23 cellular contexts compared by ENCODE assay signal in the genomic region with DNA sequence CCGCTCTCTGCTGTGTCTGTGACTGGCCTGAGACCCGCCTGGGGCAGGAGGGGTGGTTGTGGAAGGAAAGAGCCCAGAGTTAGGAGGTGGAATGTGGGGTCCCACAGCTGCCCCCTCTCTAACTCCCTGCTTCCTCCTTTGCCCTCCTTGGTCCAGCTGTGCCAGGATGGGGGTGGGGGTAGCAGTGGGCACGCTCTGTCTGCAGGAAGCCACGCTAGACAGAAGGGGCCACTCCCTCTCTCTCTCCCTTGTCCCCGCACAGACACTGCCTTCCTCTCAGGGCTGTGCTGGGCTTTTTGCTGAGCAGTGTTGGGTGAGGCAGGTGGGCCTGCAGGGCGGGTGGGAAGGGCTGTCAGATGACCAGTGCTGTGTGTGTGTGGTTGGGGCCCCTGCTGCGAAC. TPM values are rescaled to one million over a fixed set of nuclear protein-coding genes. Genes with fewer than 3 reads are reported as not detected.
A peak's percentile ranks its signal among the peaks of the same experiment; 100 is the strongest.
DNase-seq lines count a peak whose midpoint lies in the region; ATAC-seq and TF ChIP-seq lines count a peak whose summit lies in the region.
"Had no signal": no experiment of that assay in that cellular context is flagged by ENCODE, and none has a peak within 500 bp of the region (broad histone marks: within the 10 kb centered on the region; RNA-seq: fewer than 3 reads in every experiment).

No MANE protein-coding gene starts in this region.

- H3K27ac ChIP-seq in caudate nucleus (ENCODE audit: low read depth, low read length) (peak overlapping the region; percentile 97), gastroesophageal sphincter (peak overlapping the region in 3 of 4 donors; percentile 15 to 67 (median 57)), sigmoid colon (peak overlapping the region; percentile 41 to 65 (median 52))
- H3K27ac ChIP-seq: A549, GM23248 had no signal

- no peak for TF ChIP-seq POLR2A in gastroesophageal sphincter (IDR thresholded peaks at IDR 0.05)
- no peak for TF ChIP-seq POLR2A in sigmoid colon (IDR thresholded peaks at IDR 0.05)

- no peak for TF ChIP-seq CTCF in Loucy (conservative IDR thresholded peaks at IDR 0.05; ENCODE audit: low read length)
- TF ChIP-seq CTCF in gastroesophageal sphincter (IDR thresholded peaks at IDR 0.05) = no peak
- no peak for TF ChIP-seq CTCF in sigmoid colon (IDR thresholded peaks at IDR 0.05)

- no CpG with 5 or more reads among the region's 7 CpGs for WGBS in gastroesophageal sphincter (ENCODE audit: low coverage in 1 of 2), 2 donors
- WGBS in sigmoid colon, 2 donors = 78 to 92% methylated on average over 7 of the region's 7 CpGs

- no peak overlapping the region for H2AFZ ChIP-seq in Loucy (ENCODE audit: low read length)
- H2AFZ ChIP-seq: GM23248 had no signal

- H3K9ac ChIP-seq in Loucy (ENCODE audit: low read depth, low read length, poor library complexity, severe bottlenecking) = peak overlapping the region; percentile 56
- H3K9ac ChIP-seq: GM23248 had no signal

- no peak for TF ChIP-seq EP300 in gastroesophageal sphincter (IDR thresholded peaks at IDR 0.05)
- TF ChIP-seq EP300 in sigmoid colon (IDR thresholded peaks at IDR 0.05) = no peak

- no peaks in the 10 kb centered on the region for H3F3A ChIP-seq in Loucy (ENCODE audit: low read depth)

- no peaks in the 10 kb centered on the region for H3K9me2 ChIP-seq in Loucy (replicated peaks; ENCODE audit: low read depth, low read length)

- peak in 1 of 61 donors; percentile 63 for DNase-seq in caudate nucleus (lab: John Stamatoyannopoulos, UW)
- no peak for DNase-seq in sigmoid colon
- no peak for DNase-seq in NCI-H1105 treated with DMSO at 0.1 percent for 48 hours (lab: John Stamatoyannopoulos, UW)
- DNase-seq in SW480 (ENCODE audit: low spot score) = no peak
- no peak for DNase-seq in NCI-H1092 treated with DMSO at 0.1 percent for 48 hours (lab: John Stamatoyannopoulos, UW)
- DNase-seq: BE2C; Caco-2; CD4-positive, alpha-beta memory T cell; DMS 273 treated with DMSO at 0.1 percent for 48 hours; DMS79 treated with DMSO at 0.1 percent for 48 hours; GM23248; KG1; NCI-H1694; NCI-H2081; NCI-H2171 treated with DMSO at 0.1 percent for 48 hours; NCI-H446; NCI-H526; Right ventricle myocardium superior had no signal

- H4K20me1 ChIP-seq in Loucy (ENCODE audit: insufficient read depth, low read length, poor library complexity, severe bottlenecking) = no peaks in the 10 kb centered on the region

- H3K4me3 ChIP-seq in Loucy (ENCODE audit: low read length, poor library complexity, severe bottlenecking) (no peak overlapping the region), gastroesophageal sphincter (peak overlapping the region in 1 of 2 donors; percentile 33), sigmoid colon (peak overlapping the region in 3 of 4 donors; percentile 20 to 30 (median 27))
- H3K4me3 ChIP-seq: A549, GM23248, HAP-1 had no signal

- no peaks in the 10 kb centered on the region for H3K9me3 ChIP-seq in Loucy (ENCODE audit: insufficient read depth, low read depth, low read length)
- H3K9me3 ChIP-seq in gastroesophageal sphincter = no peaks in the 10 kb centered on the region
- no peaks in the 10 kb centered on the region for H3K9me3 ChIP-seq in sigmoid colon
- H3K9me3 ChIP-seq: A549, BE2C, Caco-2, HAP-1 had no signal

- H3K36me3 ChIP-seq in Loucy (ENCODE audit: insufficient read depth, low read length) (no peaks in the 10 kb centered on the region), gastroesophageal sphincter (peaks cover 0 to 27% of the 10 kb centered on the region in 2 donors), sigmoid colon (no peaks in the 10 kb centered on the region)
- H3K36me3 ChIP-seq: BE2C, HAP-1 had no signal

- ATAC-seq in gastroesophageal sphincter (no peak), GM18511 (IDR thresholded peaks at IDR 0.05; ENCODE audit: unreplicated experiment) (no peak)
- ATAC-seq: A549 had no signal

- intact Hi-C loops in sigmoid colon (cut with DNase I) = no loop called here

- H3K79me2 ChIP-seq in Loucy (ENCODE audit: insufficient read depth, low read length) = no peaks in the 10 kb centered on the region

- H3K4me2 ChIP-seq in Loucy (ENCODE audit: low read depth, low read length, poor library complexity, severe bottlenecking) = no peak overlapping the region
- H3K4me2 ChIP-seq: A549 had no signal

- no peaks in the 10 kb centered on the region for H3K27me3 ChIP-seq in Loucy (ENCODE audit: insufficient read depth, low read length, poor library complexity, severe bottlenecking)
- H3K27me3 ChIP-seq in gastroesophageal sphincter = no peaks in the 10 kb centered on the region
- no peaks in the 10 kb centered on the region for H3K27me3 ChIP-seq in sigmoid colon
- H3K27me3 ChIP-seq: BE2C had no signal

- H3K4me1 ChIP-seq in Loucy (ENCODE audit: insufficient read depth, low read length, poor library complexity, severe bottlenecking) = peaks cover 17% of the 10 kb centered on the region
- no peaks in the 10 kb centered on the region for H3K4me1 ChIP-seq in gastroesophageal sphincter
- no peaks in the 10 kb centered on the region for H3K4me1 ChIP-seq in sigmoid colon
- H3K4me1 ChIP-seq: A549, BE2C, Caco-2, HAP-1 had no signal

RNA-seq across cellular contexts. Expression of a gene that starts 2.0 kb away (rescaled TPM):
- 10 to 100 TPM in 1 of 4 donors, 1 to 10 TPM in 3; 6.9 to 16.0 (median 9.2) TPM for total RNA-seq in gastroesophageal sphincter
- total RNA-seq in sigmoid colon = 10 to 100 TPM in 1 of 4 donors, 1 to 10 TPM in 3; 3.8 to 17.5 (median 8.4) TPM
- polyA plus RNA-seq in sigmoid colon = 1 to 10 TPM in 2 of 3 donors, under 1 TPM in 1; 0.23 to 2.8 (median 1.8) TPM
- total RNA-seq: Caco-2; CD4-positive, alpha-beta memory T cell; GM23248 had no signal
- polyA plus RNA-seq: A549; CD4-positive, alpha-beta memory T cell; GM23248 had no signal

RNA-seq across cellular contexts. Expression of a gene that starts 32.9 kb away (rescaled TPM):
- total RNA-seq in gastroesophageal sphincter = 10 to 100 TPM; 41.4 to 79.5 (median 72.0) TPM
- total RNA-seq in sigmoid colon = 100 to 1,000 TPM in 1 of 4 donors, 10 to 100 TPM in 3; 47.9 to 149 (median 71.1) TPM
- polyA plus RNA-seq in sigmoid colon = 100 to 1,000 TPM in 2 of 3 donors, 10 to 100 TPM in 1; 96.9 to 136 (median 126) TPM

RNA-seq across cellular contexts. Expression of a gene that starts 33.0 kb away (rescaled TPM):
- under 1 TPM in 2 of 4 donors, not detected in 2; 0.31 to 0.40 TPM for total RNA-seq in gastroesophageal sphincter
- total RNA-seq in sigmoid colon = under 1 TPM in 1 of 4 donors, not detected in 3; 0.36 TPM
- polyA plus RNA-seq in sigmoid colon = under 1 TPM in 1 of 3 donors, not detected in 2; 0.15 TPM
- total RNA-seq: Caco-2; CD4-positive, alpha-beta memory T cell had no signal
- polyA plus RNA-seq: CD4-positive, alpha-beta memory T cell had no signal
